ENCODE assay signal across 20 cellular contexts in genomic region chr11:1237128-1237580, GRCh38. TPM values are rescaled to one million over a fixed set of nuclear protein-coding genes. Genes with fewer than 3 reads are reported as not detected.
"Had no signal": no experiment of that assay in that cellular context is flagged by ENCODE, and none has a peak within 500 bp of the region (broad histone marks: within the 10 kb centered on the region; RNA-seq: fewer than 3 reads in every experiment).

No MANE protein-coding gene starts in this region.

- H3K9ac ChIP-seq: parathyroid adenoma had no signal

- H3K4me1 Mint-ChIP-seq: activated naive CD8-positive, alpha-beta T cell treated with anti-CD3 and anti-CD28 coated beads, Interleukin-2, amount 50 U/mL, for 24 hours; memory B cell; neural crest cell; stimulated activated effector memory CD8-positive, alpha-beta T cell treated with anti-CD3 and anti-CD28 coated beads, Interleukin-12 subunit alpha, Interleukin-12 subunit beta, amount 100 ng/mL, for 72 hours; WTC11 had no signal

- H3K4me1 ChIP-seq: parathyroid adenoma, tibial nerve had no signal

- H3K36me3 Mint-ChIP-seq: memory B cell; stimulated activated effector memory CD8-positive, alpha-beta T cell treated with anti-CD3 and anti-CD28 coated beads, Interleukin-12 subunit alpha, Interleukin-12 subunit beta, amount 100 ng/mL, for 72 hours had no signal

- H3K27ac ChIP-seq: parathyroid adenoma, SK-N-MC, skin epidermis, tibial nerve had no signal

- H3K27me3 Mint-ChIP-seq: activated naive CD8-positive, alpha-beta T cell treated with anti-CD3 and anti-CD28 coated beads, Interleukin-2, amount 50 U/mL, for 24 hours; dendritic cell treated with granulocyte-macrophage colony-stimulating factor and Interleukin-4, amounts not matched to agents 40 ng/mL and 50 ng/mL, for 4 days; effector memory CD8-positive, alpha-beta T cell; memory B cell had no signal

- H3K79me2 ChIP-seq: parathyroid adenoma had no signal

- H3K4me3 ChIP-seq: SK-N-MC, skin epidermis, tibial nerve had no signal

- H2AFZ ChIP-seq: parathyroid adenoma had no signal

- ATAC-seq: activated CD8-positive, alpha-beta T cell treated with anti-CD3 and anti-CD28 coated beads, Interleukin-2, amount 10 ng/mL, durations not matched to agents 7 days and 5 days; activated naive CD8-positive, alpha-beta T cell treated with anti-CD3 and anti-CD28 coated beads, Interleukin-2, amount 50 U/mL, for 24 hours; effector memory CD8-positive, alpha-beta T cell; stimulated activated effector memory CD8-positive, alpha-beta T cell treated with anti-CD3 and anti-CD28 coated beads, Interleukin-12 subunit alpha, Interleukin-12 subunit beta, amount 100 ng/mL, for 72 hours; WTC11 had no signal

- DNase-seq: activated CD4-positive, alpha-beta T cell treated with anti-CD3 and anti-CD28 coated beads for 48 hours; activated CD8-positive, alpha-beta memory T cell treated with anti-CD3 and anti-CD28 coated beads, Interleukin-2, amount 50 U/mL, for 48 hours; activated CD8-positive, alpha-beta T cell treated with anti-CD3 and anti-CD28 coated beads, Interleukin-2, amount 10 ng/mL, durations not matched to agents 7 days and 5 days; activated naive CD4-positive, alpha-beta T cell; activated naive CD8-positive, alpha-beta T cell treated with anti-CD3 and anti-CD28 coated beads, Interleukin-2, amount 50 U/mL, for 24 hours; effector memory CD8-positive, alpha-beta T cell; hippocampal formation; retina; T-helper 1 cell had no signal

- H3K9me3 Mint-ChIP-seq: activated naive CD8-positive, alpha-beta T cell treated with anti-CD3 and anti-CD28 coated beads, Interleukin-2, amount 50 U/mL, for 24 hours; effector memory CD8-positive, alpha-beta T cell; memory B cell; neural crest cell; stimulated activated effector memory CD8-positive, alpha-beta T cell treated with anti-CD3 and anti-CD28 coated beads, Interleukin-12 subunit alpha, Interleukin-12 subunit beta, amount 100 ng/mL, for 72 hours had no signal

- H3K27ac Mint-ChIP-seq: activated CD8-positive, alpha-beta T cell treated with anti-CD3 and anti-CD28 coated beads, Interleukin-2, amount 10 ng/mL, durations not matched to agents 7 days and 5 days; activated naive CD8-positive, alpha-beta T cell treated with anti-CD3 and anti-CD28 coated beads, Interleukin-2, amount 50 U/mL, for 24 hours; dendritic cell treated with granulocyte-macrophage colony-stimulating factor and Interleukin-4, amounts not matched to agents 40 ng/mL and 50 ng/mL, for 4 days; effector memory CD8-positive, alpha-beta T cell; memory B cell; stimulated activated effector memory CD8-positive, alpha-beta T cell treated with anti-CD3 and anti-CD28 coated beads, Interleukin-12 subunit alpha, Interleukin-12 subunit beta, amount 100 ng/mL, for 72 hours; WTC11 had no signal

- H3K4me3 Mint-ChIP-seq: activated CD8-positive, alpha-beta T cell treated with anti-CD3 and anti-CD28 coated beads, Interleukin-2, amount 10 ng/mL, durations not matched to agents 7 days and 5 days; activated naive CD8-positive, alpha-beta T cell treated with anti-CD3 and anti-CD28 coated beads, Interleukin-2, amount 50 U/mL, for 24 hours; dendritic cell treated with granulocyte-macrophage colony-stimulating factor and Interleukin-4, amounts not matched to agents 40 ng/mL and 50 ng/mL, for 4 days; effector memory CD8-positive, alpha-beta T cell; memory B cell; neural crest cell; stimulated activated effector memory CD8-positive, alpha-beta T cell treated with anti-CD3 and anti-CD28 coated beads, Interleukin-12 subunit alpha, Interleukin-12 subunit beta, amount 100 ng/mL, for 72 hours; WTC11 had no signal

RNA-seq across cellular contexts. Expression of gene MUC5B, which starts 14.3 kb away (rescaled TPM):
- total RNA-seq: activated CD8-positive, alpha-beta T cell treated with anti-CD3 and anti-CD28 coated beads, Interleukin-2, amount 10 ng/mL, durations not matched to agents 7 days and 5 days; astrocyte; epithelial cell of proximal tubule had no signal
